8 cellular contexts compared by ENCODE assay signal in genomic region chr12:108803428-108804105, GRCh38. TPM values are rescaled to one million over a fixed set of nuclear protein-coding genes. Genes with fewer than 3 reads are reported as not detected.
DNase-seq lines count a peak whose midpoint lies in the region; ATAC-seq and TF ChIP-seq lines count a peak whose summit lies in the region.

No MANE protein-coding gene starts in this region.

- H3K27ac ChIP-seq in angular gyrus (ENCODE audit: low read depth, low read length) (peak overlapping the region; percentile 11), right atrium auricular region (peak overlapping the region; percentile 91 to 92), rectal smooth muscle tissue (ENCODE audit: low read depth, low read length) (peak overlapping the region; percentile 95), vagina (peak overlapping the region; percentile 89)

- intact Hi-C loops in vagina (cut with DNase I) = loop anchor here (2.0 to 10.0 kb wide), 4 partner anchors 51 to 241 kb away; partner anchors contain the start of genes CORO1C, ISCU, SART3 and SSH1

- peaks cover 2% of the 10 kb centered on the region for H3K4me1 Mint-ChIP-seq in T-helper 2 cell treated with Interferon-gamma antibody and Interleukin-4, amounts not matched to agents 5 μg/mL and 100 μg/mL, for 36 hours (ENCODE audit: low read depth)

- no peak overlapping the region for H3K4me3 Mint-ChIP-seq in T-helper 2 cell treated with Interferon-gamma antibody and Interleukin-4, amounts not matched to agents 5 μg/mL and 100 μg/mL, for 36 hours

- peaks cover 0 to 64% of the 10 kb centered on the region in 2 donors for H3K4me1 ChIP-seq in right atrium auricular region
- H3K4me1 ChIP-seq in rectal smooth muscle tissue (ENCODE audit: control insufficient read depth, insufficient read depth, low read length) = peaks cover 64% of the 10 kb centered on the region
- peaks cover 48% of the 10 kb centered on the region for H3K4me1 ChIP-seq in vagina

- H3K9ac ChIP-seq in rectal smooth muscle tissue (ENCODE audit: low read length) = no peak overlapping the region

- peaks cover 68% of the 10 kb centered on the region for H3K36me3 ChIP-seq in right atrium auricular region
- H3K36me3 ChIP-seq in rectal smooth muscle tissue (ENCODE audit: control insufficient read depth, insufficient read depth, low read length) = peaks cover 13% of the 10 kb centered on the region
- peaks cover 0 to 52% of the 10 kb centered on the region in 2 donors for H3K36me3 ChIP-seq in vagina

- DNase-seq in Ammon's horn (ENCODE audit: low spot score) = peak; percentile 94
- DNase-seq in NCI-H1694 (lab: John Stamatoyannopoulos, UW) = peak; percentile 90
- DNase-seq in T-helper 2 cell treated with Interferon-gamma antibody and Interleukin-4, amounts not matched to agents 5 μg/mL and 100 μg/mL, for 36 hours (ENCODE audit: low spot score) = peak; percentile 59
- peak; percentile 94 for DNase-seq in right atrium auricular region (ENCODE audit: low spot score)
- no peak for DNase-seq in vagina (ENCODE audit: extremely low spot score in 2 of 2)

- TF ChIP-seq POLR2A in vagina (IDR thresholded peaks at IDR 0.05) = no peak

- H3K4me3 ChIP-seq in right atrium auricular region (no peak overlapping the region), rectal smooth muscle tissue (ENCODE audit: low read length) (peak overlapping the region; percentile 40), vagina (no peak overlapping the region)

- H3K27me3 ChIP-seq in right atrium auricular region (no peaks in the 10 kb centered on the region), rectal smooth muscle tissue (ENCODE audit: control insufficient read depth, insufficient read depth, low read length) (no peaks in the 10 kb centered on the region), vagina (no peaks in the 10 kb centered on the region)

- TF ChIP-seq CTCF in right atrium auricular region (IDR thresholded peaks at IDR 0.05) = peak; percentile 75 to 97
- peak; percentile 88 to 98 (median 97) for TF ChIP-seq CTCF in vagina (IDR thresholded peaks at IDR 0.05)

- no peaks in the 10 kb centered on the region for H3K27me3 Mint-ChIP-seq in T-helper 2 cell treated with Interferon-gamma antibody and Interleukin-4, amounts not matched to agents 5 μg/mL and 100 μg/mL, for 36 hours (ENCODE audit: low read depth)

- no peaks in the 10 kb centered on the region for H3K9me3 ChIP-seq in right atrium auricular region
- no peaks in the 10 kb centered on the region for H3K9me3 ChIP-seq in vagina

- no peaks in the 10 kb centered on the region for H3K9me3 Mint-ChIP-seq in T-helper 2 cell treated with Interferon-gamma antibody and Interleukin-4, amounts not matched to agents 5 μg/mL and 100 μg/mL, for 36 hours

- peaks cover 29% of the 10 kb centered on the region for H3K36me3 Mint-ChIP-seq in T-helper 2 cell treated with Interferon-gamma antibody and Interleukin-4, amounts not matched to agents 5 μg/mL and 100 μg/mL, for 36 hours (ENCODE audit: low read depth)

- peak; percentile 68 for ATAC-seq in GM21528 (IDR thresholded peaks at IDR 0.05; ENCODE audit: low FRiP score, unreplicated experiment)

- peak overlapping the region; percentile 62 for H3K27ac Mint-ChIP-seq in T-helper 2 cell treated with Interferon-gamma antibody and Interleukin-4, amounts not matched to agents 5 μg/mL and 100 μg/mL, for 36 hours

RNA-seq across cellular contexts. Expression of gene SSH1, which starts 53.8 kb away (rescaled TPM):
- 10 to 100 TPM; 22.0 to 25.9 TPM for total RNA-seq in right atrium auricular region
- total RNA-seq in vagina = 38.1 TPM

Comparison
In these comparisons a context has a peak if more than half of its experiments do, and no peak if none do; other contexts are left out.
1. DNase-seq: peak in Ammon's horn (single experiment), NCI-H1694 (single experiment), T-helper 2 cell treated with Interferon-gamma antibody and Interleukin-4, amounts not matched to agents 5 μg/mL and 100 μg/mL, for 36 hours (single experiment) and right atrium auricular region (single experiment); none in vagina (0 of 2).
2. H3K27ac ChIP-seq: peak in every context shown above with its lines; median percentile 95 in rectal smooth muscle tissue; 92 in right atrium auricular region; 89 in vagina; 11 in angular gyrus.